9 cellular contexts compared by ENCODE assay signal in the genomic region with DNA sequence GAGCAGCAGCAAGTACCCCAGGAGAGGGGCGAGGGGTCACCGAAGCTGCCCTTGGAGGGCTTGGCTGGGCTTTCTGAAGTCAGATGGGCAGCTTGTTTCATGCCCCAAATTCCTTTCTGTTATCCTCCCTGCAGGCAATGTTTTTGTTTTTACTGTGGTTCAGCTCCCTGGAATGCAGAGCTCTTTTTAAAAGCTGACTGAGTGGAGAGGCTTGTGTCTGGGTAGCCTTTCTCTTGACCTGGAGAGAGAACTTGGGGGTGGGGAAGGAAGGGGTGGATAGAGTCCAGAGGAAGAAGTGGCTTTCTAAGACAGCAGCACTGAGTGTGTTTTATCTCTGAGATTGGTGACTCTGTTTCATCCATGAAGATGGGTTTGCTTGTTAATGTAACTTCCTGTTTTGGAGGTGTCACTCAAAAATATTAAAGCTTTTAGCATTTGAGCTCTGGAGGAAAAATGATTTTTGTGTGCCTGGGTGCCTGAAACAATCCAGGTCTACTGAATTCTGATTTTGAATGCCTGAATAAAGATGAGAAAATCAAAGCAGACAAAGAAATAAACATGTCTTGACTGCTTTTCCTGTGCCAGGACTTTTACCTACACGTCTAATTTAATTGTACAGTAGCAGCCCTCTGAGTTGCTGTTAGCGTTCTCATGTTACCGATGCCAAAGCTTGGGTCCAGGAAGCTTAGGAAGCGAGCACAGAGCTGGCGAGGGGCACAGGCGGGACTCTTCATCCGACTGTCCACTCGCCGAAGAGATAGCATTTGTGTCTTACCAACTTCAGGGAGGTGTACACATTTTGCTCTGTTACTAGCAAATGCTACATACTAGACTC.
DNase-seq lines count a peak whose midpoint lies in the region; ATAC-seq and TF ChIP-seq lines count a peak whose summit lies in the region.
"Had no signal": no experiment of that assay in that cellular context is flagged by ENCODE, and none has a peak within 500 bp of the region (broad histone marks: within the 10 kb centered on the region; RNA-seq: fewer than 3 reads in every experiment).

No MANE protein-coding gene starts in this region.

- H3K9me3 ChIP-seq in ES-I3 (ENCODE audit: control insufficient read depth, insufficient read depth, low read length) (no peaks in the 10 kb centered on the region; the same call in 1 of the 2 replicates), PC-3 (ENCODE audit: low read length) (no peaks in the 10 kb centered on the region), parathyroid adenoma (ENCODE audit: control insufficient read depth, low read length) (no peaks in the 10 kb centered on the region)

- no peak overlapping the region for H3K4me3 Mint-ChIP-seq in natural killer cell
- H3K4me3 Mint-ChIP-seq: activated T-helper 1 cell treated with anti-CD3 and anti-CD28 coated beads, Interleukin-12 subunit alpha, Interleukin-12 subunit beta, Interleukin-2, Interleukin-4 antibody, amounts not matched to agents 30 ng/mL and 10 ng/mL and 1 ng/mL, durations not matched to agents 14 hours and 24 hours and 36 hours had no signal

- H2AFZ ChIP-seq in PC-3 (ENCODE audit: low read length) (no peak overlapping the region), parathyroid adenoma (peak overlapping the region; percentile 56)

- POLR2A ChIA-PET in PC-3 (lab: Charles Lee; ENCODE audit: unreplicated experiment), result no interaction called here

- no peaks in the 10 kb centered on the region for H3K36me3 ChIP-seq in ES-I3 (ENCODE audit: insufficient read depth, low read length)
- no peaks in the 10 kb centered on the region for H3K36me3 ChIP-seq in PC-3 (ENCODE audit: low read depth, low read length)
- H3K36me3 ChIP-seq in parathyroid adenoma (ENCODE audit: control insufficient read depth, insufficient read depth, low read length), result no peaks in the 10 kb centered on the region

- H3K4me1 Mint-ChIP-seq in natural killer cell, result no peaks in the 10 kb centered on the region

- H3K9ac ChIP-seq in ES-I3 (ENCODE audit: low read depth, low read length) (peak overlapping the region; percentile 45; the same call in 1 of the 2 replicates), PC-3 (ENCODE audit: low read length) (no peak overlapping the region), parathyroid adenoma (no peak overlapping the region)

- H3K9me2 ChIP-seq in PC-3 (replicated peaks; ENCODE audit: low read length), result no peaks in the 10 kb centered on the region

- no peaks in the 10 kb centered on the region for H3F3A ChIP-seq in PC-3 (ENCODE audit: low read length, unreplicated experiment)

- H3K27ac Mint-ChIP-seq in natural killer cell, result no peak overlapping the region
- H3K27ac Mint-ChIP-seq: activated T-helper 1 cell treated with anti-CD3 and anti-CD28 coated beads, Interleukin-12 subunit alpha, Interleukin-12 subunit beta, Interleukin-2, Interleukin-4 antibody, amounts not matched to agents 30 ng/mL and 10 ng/mL and 1 ng/mL, durations not matched to agents 14 hours and 24 hours and 36 hours had no signal

- ATAC-seq in PC-3 (no peak), natural killer cell (no peak)

- H3K27me3 Mint-ChIP-seq in natural killer cell (ENCODE audit: low read depth in 2 of 2), result peaks cover 4 to 8% of the 10 kb centered on the region in 2 donors

- intact Hi-C loops in PC-3 (cut with micrococcal nuclease), result no loop called here
- intact Hi-C loops in natural killer cell (cut with micrococcal nuclease), result no loop called here

- H3K79me2 ChIP-seq in PC-3 (ENCODE audit: low read length), result no peaks in the 10 kb centered on the region
- H3K79me2 ChIP-seq in parathyroid adenoma, result no peaks in the 10 kb centered on the region

- no peak overlapping the region for H3K27ac ChIP-seq in PC-3 (ENCODE audit: low read length)
- peak overlapping the region; percentile 82 for H3K27ac ChIP-seq in parathyroid adenoma
- H3K27ac ChIP-seq in caudate nucleus (ENCODE audit: low read depth, low read length), result no peak overlapping the region

- H3K9me3 Mint-ChIP-seq in natural killer cell, result peaks cover 2% of the 10 kb centered on the region in 2 donors
- H3K9me3 Mint-ChIP-seq: activated T-helper 1 cell treated with anti-CD3 and anti-CD28 coated beads, Interleukin-12 subunit alpha, Interleukin-12 subunit beta, Interleukin-2, Interleukin-4 antibody, amounts not matched to agents 30 ng/mL and 10 ng/mL and 1 ng/mL, durations not matched to agents 14 hours and 24 hours and 36 hours had no signal

- H3K27me3 ChIP-seq in PC-3 (ENCODE audit: low read length) (peaks cover 50% of the 10 kb centered on the region), parathyroid adenoma (ENCODE audit: control insufficient read depth, insufficient read depth, low read length) (no peaks in the 10 kb centered on the region)

- no TSS peak for BruUV-seq in PC-3 (replicated peaks; lab: Mats Ljungman, UMichigan)

- H3K4me2 ChIP-seq in PC-3 (ENCODE audit: low read length) (no peak overlapping the region), parathyroid adenoma (ENCODE audit: low read length) (peak overlapping the region; percentile 66)

- TF ChIP-seq CTCF in PC-3 (conservative IDR thresholded peaks at IDR 0.05; ENCODE audit: low read depth, low read length), result no peak
- no peak for TF ChIP-seq CTCF in parathyroid adenoma (IDR thresholded peaks at IDR 0.05)
- no peak for TF ChIP-seq CTCF in natural killer cell (IDR thresholded peaks at IDR 0.05)

- CTCF ChIA-PET in PC-3 (lab: Charles Lee), result no interaction called here

- H3K4me3 ChIP-seq in PC-3 (ENCODE audit: low read length) (no peak overlapping the region), parathyroid adenoma (ENCODE audit: low read depth, low read length) (peak overlapping the region; percentile 39)

- H3K36me3 Mint-ChIP-seq in natural killer cell, result no peaks in the 10 kb centered on the region

- no peaks in the 10 kb centered on the region for H4K20me1 ChIP-seq in PC-3 (ENCODE audit: low read length)

- peak; percentile 26 for DNase-seq in PC-3
- peak; percentile 61 for DNase-seq in epidermal melanocyte (ENCODE audit: insufficient read length, low spot score)
- no peak for DNase-seq in stimulated activated CD4-positive, alpha-beta T cell treated with anti-CD3 and anti-CD28 coated beads, Interleukin-2, amount 100 ng/mL, for 48 hours
- no peak for DNase-seq in caudate nucleus (lab: John Stamatoyannopoulos, UW)
- DNase-seq in activated CD8-positive, alpha-beta memory T cell treated with anti-CD3 and anti-CD28 coated beads, Interleukin-2, amount 50 U/mL, for 48 hours, result no peak
- DNase-seq in natural killer cell, result no peak

- H3K4me1 ChIP-seq in ES-I3 (ENCODE audit: insufficient read depth, low read length), result peaks cover 31% of the 10 kb centered on the region
- no peaks in the 10 kb centered on the region for H3K4me1 ChIP-seq in PC-3 (ENCODE audit: insufficient read depth, low read length)
- H3K4me1 ChIP-seq in parathyroid adenoma, result peaks cover 25% of the 10 kb centered on the region

Comparison
In these comparisons a context has a peak if more than half of its experiments do, and no peak if none do; other contexts are left out.
1. DNase-seq: peak in PC-3 (single experiment) and epidermal melanocyte (single experiment); none in stimulated activated CD4-positive, alpha-beta T cell treated with anti-CD3 and anti-CD28 coated beads, Interleukin-2, amount 100 ng/mL, for 48 hours (0 of 2), caudate nucleus (0 of 61), activated CD8-positive, alpha-beta memory T cell treated with anti-CD3 and anti-CD28 coated beads, Interleukin-2, amount 50 U/mL, for 48 hours (single experiment) and natural killer cell (single experiment).